ENCODE assay signal across 2 cellular contexts in the genomic region with DNA sequence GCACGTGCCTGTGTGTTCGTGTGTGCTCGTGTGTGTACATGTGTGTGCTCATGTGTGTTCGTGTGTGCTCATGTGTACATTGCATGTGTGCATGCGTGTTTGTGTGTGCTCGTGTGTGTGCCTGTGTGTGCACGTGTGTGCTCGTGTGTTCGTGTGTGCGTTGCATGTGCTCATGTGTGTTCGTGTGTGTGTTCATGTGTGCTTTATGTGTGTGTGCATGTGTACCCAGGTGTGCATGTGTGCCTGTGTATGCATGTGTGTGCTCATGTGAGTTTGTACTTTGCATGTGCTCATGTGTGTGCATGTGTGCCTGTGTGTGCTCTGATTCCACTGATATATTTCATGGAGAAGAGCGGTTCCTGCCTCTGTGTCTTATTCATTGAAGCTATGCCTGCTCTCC.
TF ChIP-seq lines count a peak whose summit lies in the region.

No MANE protein-coding gene starts in this region.

TF ChIP-seq in IMR-90, 13 proteins besides CTCF, POLR2A, EP300 and RAD21:
- TF ChIP-seq MAFK (IDR thresholded peaks at IDR 0.05; ENCODE audit: low read depth, low read length), result no peak
- TF ChIP-seq CHD1 (IDR thresholded peaks at IDR 0.05; ENCODE audit: low read depth, low read length), result no peak
- no peak for TF ChIP-seq RFX5 (IDR thresholded peaks at IDR 0.05; ENCODE audit: low read depth, low read length)
- TF ChIP-seq BHLHE40 (IDR thresholded peaks at IDR 0.05; ENCODE audit: low read depth, low read length), result no peak
- no peak for TF ChIP-seq SMC3 (IDR thresholded peaks at IDR 0.05; ENCODE audit: low read depth, low read length)
- no peak for TF ChIP-seq MXI1 (IDR thresholded peaks at IDR 0.05; ENCODE audit: borderline replicate concordance, low read depth, low read length)
- TF ChIP-seq, protein P1, sequence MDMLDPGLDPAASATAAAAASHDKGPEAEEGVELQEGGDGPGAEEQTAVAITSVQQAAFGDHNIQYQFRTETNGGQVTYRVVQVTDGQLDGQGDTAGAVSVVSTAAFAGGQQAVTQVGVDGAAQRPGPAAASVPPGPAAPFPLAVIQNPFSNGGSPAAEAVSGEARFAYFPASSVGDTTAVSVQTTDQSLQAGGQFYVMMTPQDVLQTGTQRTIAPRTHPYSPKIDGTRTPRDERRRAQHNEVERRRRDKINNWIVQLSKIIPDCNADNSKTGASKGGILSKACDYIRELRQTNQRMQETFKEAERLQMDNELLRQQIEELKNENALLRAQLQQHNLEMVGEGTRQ (IDR thresholded peaks at IDR 0.05; ENCODE audit: low read depth, low read length), result no peak
- TF ChIP-seq NFE2L2 (IDR thresholded peaks at IDR 0.05; ENCODE audit: low read depth, low read length), result no peak

TF ChIP-seq in endothelial cell of umbilical vein, 7 proteins besides CTCF, POLR2A, EP300 and RAD21:
- TF ChIP-seq, protein P2, sequence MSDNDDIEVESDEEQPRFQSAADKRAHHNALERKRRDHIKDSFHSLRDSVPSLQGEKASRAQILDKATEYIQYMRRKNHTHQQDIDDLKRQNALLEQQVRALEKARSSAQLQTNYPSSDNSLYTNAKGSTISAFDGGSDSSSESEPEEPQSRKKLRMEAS (IDR thresholded peaks at IDR 0.05; ENCODE audit: insufficient read depth, insufficient read length), result peak; percentile 53
- TF ChIP-seq MYC (IDR thresholded peaks at IDR 0.05; ENCODE audit: low read depth, low read length), result no peak
